Comparison of ENCODE assay signal across 32 cellular contexts in the genomic region with DNA sequence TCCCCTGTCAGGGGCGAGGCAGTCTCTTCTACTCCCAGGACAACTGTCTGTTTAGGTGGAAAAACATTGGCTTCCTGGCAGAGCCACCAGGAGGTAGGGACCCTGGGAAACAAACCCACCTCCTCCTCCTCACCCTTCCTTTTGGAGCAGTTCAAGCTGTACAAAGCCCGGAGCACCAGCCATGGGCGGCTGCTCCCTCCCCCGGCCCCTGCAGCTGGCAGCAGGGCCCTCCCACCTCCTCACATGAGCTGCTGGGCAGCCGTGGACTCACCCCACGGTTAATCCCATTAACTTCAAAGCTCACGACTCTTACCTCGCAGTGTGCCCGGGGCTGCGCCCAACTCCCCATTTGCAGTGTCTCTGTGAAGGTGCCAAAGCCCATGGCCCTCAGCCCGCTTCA. TPM values are rescaled to one million over a fixed set of nuclear protein-coding genes. Genes with fewer than 3 reads are reported as not detected.
"Had no signal": no experiment of that assay in that cellular context is flagged by ENCODE, and none has a peak within 500 bp of the region (broad histone marks: within the 10 kb centered on the region; RNA-seq: fewer than 3 reads in every experiment).

No MANE protein-coding gene starts in this region.

- FAIRE-seq: bronchial epithelial cell had no signal

- H3K9ac ChIP-seq: KMS-11 had no signal

- H3K4me2 ChIP-seq: KMS-11 had no signal

- DNase-seq: activated B cell treated with CpG ODN at 0.5 μM for 24 hours; activated CD4-positive, alpha-beta memory T cell treated with anti-CD3 and anti-CD28 coated beads for 36 hours; activated CD4-positive, alpha-beta T cell treated with anti-CD3 and anti-CD28 coated beads for 4 hours; activated CD4-positive, alpha-beta T cell treated with anti-CD3 and anti-CD28 coated beads, Interleukin-2, amount 50 U/mL, for 1 hour; activated CD4-positive, CD25-positive, alpha-beta regulatory T cell treated with anti-CD3 and anti-CD28 coated beads, Interleukin-2, amount 50 U/mL, for 72 hours; activated CD8-positive, alpha-beta memory T cell treated with anti-CD3 and anti-CD28 coated beads for 24 hours; activated CD8-positive, alpha-beta memory T cell treated with anti-CD3 and anti-CD28 coated beads, Interleukin-2, amount 10 ng/mL, durations not matched to agents 7 days and 5 days; activated CD8-positive, alpha-beta memory T cell treated with anti-CD3 and anti-CD28 coated beads, Interleukin-2, amount 50 U/mL, for 48 hours; activated effector memory CD4-positive, alpha-beta T cell treated with Interleukin-2 at 50 U/mL for 16 hours; activated naive CD4-positive, alpha-beta T cell treated with anti-CD3 and anti-CD28 coated beads, Interleukin-2, amount 10 ng/mL, durations not matched to agents 7 days and 5 days; activated naive CD8-positive, alpha-beta T cell treated with anti-CD3 and anti-CD28 coated beads, Interleukin-2, amount 50 U/mL, for 24 hours; activated T-cell treated with anti-CD3 and anti-CD28 coated beads, Interleukin-2, amount 50 U/mL, for 48 hours; anterior cingulate cortex; caudate nucleus; cerebellar nuclear complex; NCI-H1105; NCI-H1417 treated with DMSO at 0.1 percent for 48 hours; NCI-H187 treated with DMSO at 0.1 percent for 48 hours; NCI-H2081; NCI-H2171 treated with DMSO at 0.1 percent for 48 hours; NCI-H2227 treated with DMSO at 0.1 percent for 48 hours; NCI-H446; NCI-H510A treated with DMSO at 0.1 percent for 48 hours; NCI-H526 treated with DMSO at 0.1 percent for 48 hours; NCI-H774; SHP77; SJCRH30 had no signal

- H3K4me3 ChIP-seq: SJCRH30, SK-N-MC had no signal

- H3K27ac ChIP-seq: KMS-11, SJCRH30, SK-N-MC had no signal

- H3K36me3 ChIP-seq: SJCRH30 had no signal

- H3K9me3 ChIP-seq: SJCRH30 had no signal

RNA-seq across cellular contexts. Expression of gene CDH4, which starts 48.7 kb away (rescaled TPM):
- total RNA-seq: activated B cell treated with CpG ODN at 0.5 μM for 24 hours; T-helper 1 cell treated with Interleukin-12 subunit alpha and Interleukin-12 subunit beta and Interleukin-4 antibody, amounts not matched to agents 30 ng/mL and 1 ng/mL, for 36 hours; T-helper 2 cell treated with Interferon-gamma antibody and Interleukin-4, amounts not matched to agents 100 ng/mL and 5 ng/mL, for 36 hours had no signal
